In the genomic region with DNA sequence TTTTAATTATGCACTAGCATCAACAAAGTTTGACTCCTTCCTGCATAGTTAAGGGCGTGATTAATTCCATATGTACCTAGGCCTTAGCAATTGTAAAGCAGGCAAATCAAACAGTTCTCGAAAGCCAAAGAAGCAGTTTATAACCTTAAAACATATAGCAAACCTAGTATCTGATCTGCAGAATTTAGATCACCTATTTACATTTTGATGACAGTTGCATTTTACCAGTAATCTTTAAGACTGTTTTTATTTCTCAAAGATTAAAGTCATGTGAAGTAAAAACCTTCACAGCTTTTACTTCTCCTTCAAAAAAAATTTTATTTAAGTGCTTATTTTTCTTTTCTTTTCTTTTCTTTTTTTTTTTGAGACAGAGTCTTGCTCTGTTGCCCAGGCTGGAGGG, we compare ENCODE assay signal across 32 cellular contexts. TPM values are rescaled to one million over a fixed set of nuclear protein-coding genes. Genes with fewer than 3 reads are reported as not detected.
DNase-seq lines count a peak whose midpoint lies in the region; ATAC-seq, FAIRE-seq and TF ChIP-seq lines count a peak whose summit lies in the region.
"Had no signal": no experiment of that assay in that cellular context is flagged by ENCODE, and none has a peak within 500 bp of the region (broad histone marks: within the 10 kb centered on the region; RNA-seq: fewer than 3 reads in every experiment).

No MANE protein-coding gene starts in this region.

- H3K79me1 ChIP-seq in IMR-90 (ENCODE audit: low read depth in 1 of 2, low read length in 2 of 2) = no peaks in the 10 kb centered on the region

- H3K27me3 ChIP-seq in HepG2 (ENCODE audit: control insufficient read depth in 1 of 2, insufficient read depth in 2 of 2, low read length in 2 of 2) = no peaks in the 10 kb centered on the region
- H3K27me3 ChIP-seq in right lobe of liver = no peaks in the 10 kb centered on the region
- H3K27me3 ChIP-seq in IMR-90 (ENCODE audit: control insufficient read depth, insufficient read depth, low read length) = no peaks in the 10 kb centered on the region
- H3K27me3 ChIP-seq in K562 (ENCODE audit: control insufficient read depth in 2 of 2, insufficient read depth in 2 of 2, low read length in 2 of 2) = no peaks in the 10 kb centered on the region
- H3K27me3 ChIP-seq: BE2C; BLaER1; BLaER1 treated with 17β-estradiol and CSF1 and Interleukin-3, amounts not matched to agents 10 nM and 100 nM had no signal

- H3K79me2 ChIP-seq in HepG2 (ENCODE audit: insufficient read depth, low read length) (no peaks in the 10 kb centered on the region), K562 (ENCODE audit: control insufficient read depth, insufficient read depth, low read length) (no peaks in the 10 kb centered on the region)

- no peak overlapping the region for H3K23ac ChIP-seq in IMR-90 (ENCODE audit: low read depth, low read length)

- H3K27ac ChIP-seq in HepG2 (ENCODE audit: extremely low read length, insufficient read depth, low read length) = no peak overlapping the region
- H3K27ac ChIP-seq in right lobe of liver = no peak overlapping the region
- H3K27ac ChIP-seq in A549 = no peak overlapping the region
- no peak overlapping the region for H3K27ac ChIP-seq in IMR-90 (ENCODE audit: insufficient read depth, low read length)
- H3K27ac ChIP-seq in K562 (ENCODE audit: extremely low read depth, low read depth, low read length) = no peak overlapping the region
- H3K27ac ChIP-seq: 22Rv1; BLaER1; BLaER1 treated with 17β-estradiol and CSF1 and Interleukin-3, amounts not matched to agents 10 nM and 100 nM; C4-2B had no signal

- H3K9ac ChIP-seq in HepG2 (ENCODE audit: insufficient read depth, low read depth, low read length) = no peak overlapping the region
- H3K9ac ChIP-seq in IMR-90 (ENCODE audit: low read depth, low read length) = no peak overlapping the region
- no peak overlapping the region for H3K9ac ChIP-seq in K562 (ENCODE audit: insufficient read depth in 1 of 2, low read depth in 2 of 2, low read length in 2 of 2)
- H3K9ac ChIP-seq: BLaER1; BLaER1 treated with 17β-estradiol and CSF1 and Interleukin-3, amounts not matched to agents 10 nM and 100 nM had no signal

- H3K9me3 ChIP-seq in HepG2 (ENCODE audit: low read length) (no peaks in the 10 kb centered on the region), right lobe of liver (peaks cover 0 to 12% (median 0%) of the 10 kb centered on the region in 4 donors), A549 (peaks cover 16% of the 10 kb centered on the region), IMR-90 (ENCODE audit: control insufficient read depth, insufficient read depth, low read length) (peaks cover 11% of the 10 kb centered on the region), K562 (replicated peaks; ENCODE audit: control insufficient read depth, insufficient read depth, low read depth, low read length) (peaks cover 5% of the 10 kb centered on the region; the same call in 1 of the 2 replicates)
- H3K9me3 ChIP-seq: BE2C had no signal

- TF ChIP-seq CTCF in HepG2 (CRISPR knock-in tag; IDR thresholded peaks at IDR 0.05) = no peak
- TF ChIP-seq CTCF in right lobe of liver (IDR thresholded peaks at IDR 0.05) = no peak
- TF ChIP-seq CTCF in A549 (IDR thresholded peaks at IDR 0.05) = no peak
- no peak for TF ChIP-seq CTCF in IMR-90 (conservative IDR thresholded peaks at IDR 0.05; ENCODE audit: low read depth, low read length)
- TF ChIP-seq CTCF in K562 (IDR thresholded peaks at IDR 0.05 in 2 of 3, conservative IDR thresholded peaks at IDR 0.05 in 1 of 3; ENCODE audit: insufficient read depth in 2 of 3, low read depth in 1 of 3, low read length in 3 of 3) = no peak

- H2AFZ ChIP-seq in HepG2 (ENCODE audit: low read length) = no peak overlapping the region
- H2AFZ ChIP-seq in IMR-90 (replicated peaks; ENCODE audit: low read length, poor library complexity) = no peak overlapping the region
- no peak overlapping the region for H2AFZ ChIP-seq in K562 (ENCODE audit: low read depth, low read length)

- POLR2A ChIA-PET in HepG2 (lab: Yijun Ruan, JAX) = no interaction called here
- POLR2A ChIA-PET in A549 (lab: Yijun Ruan, JAX) = no interaction called here
- POLR2A ChIA-PET in IMR-90 (lab: Charles Lee; ENCODE audit: unreplicated experiment) = no interaction called here
- POLR2A ChIA-PET in K562 (lab: Yijun Ruan, JAX) = interaction anchor here (0.6 kb wide), 1 partner anchor 394 kb away, joined by 3 read pairs; no protein-coding TSS in a partner anchor

- FAIRE-seq in HepG2 (lab: Jason Lieb, UNC) = no peak
- FAIRE-seq in A549 (lab: Jason Lieb, UNC) = no peak
- FAIRE-seq in K562 (lab: Jason Lieb, UNC) = no peak

- in situ Hi-C loops in HepG2 (cut with HindIII; ENCODE audit: extremely low pct_ligation_motif_present, low pct_unique_long_range_greater_than_20kb) = no loop called here
- in situ Hi-C loops in IMR-90 (cut with MboI; ENCODE audit: low sequenced_read_pairs) = no loop called here
- in situ Hi-C loops in K562 (cut with MboI) = no loop called here

- TF ChIP-seq RAD21 in HepG2 (CRISPR knock-in tag; IDR thresholded peaks at IDR 0.05) (no peak), A549 (conservative IDR thresholded peaks at IDR 0.05 in 1 of 2, IDR thresholded peaks at IDR 0.05 in 1 of 2) (no peak), IMR-90 (IDR thresholded peaks at IDR 0.05; ENCODE audit: low read length) (no peak), K562 (CRISPR knock-in tag; conservative IDR thresholded peaks at IDR 0.05 in 1 of 2, IDR thresholded peaks at IDR 0.05 in 1 of 2) (no peak)

- DNase-seq in HepG2 (ENCODE audit: low spot score) (no peak), right lobe of liver (no peak), A549 (ENCODE audit: low read depth in 1 of 2, low spot score in 1 of 2) (no peak), IMR-90 (no peak), K562 (ENCODE audit: extremely low read depth in 1 of 4, low spot score in 3 of 4) (no peak), MV-4-11 (lab: John Stamatoyannopoulos, UW) (no peak)
- DNase-seq: 8988T; ACHN; AML-193; BE2C; C1 segment of cervical spinal cord; Caco-2; Calu3; CD4-positive, alpha-beta memory T cell; CD4-positive, alpha-beta T cell; CD4-positive, CD25-positive, alpha-beta regulatory T cell; CD8-positive, alpha-beta memory T cell; CD8-positive, alpha-beta T cell; COR-L47; DMS 273 treated with DMSO at 0.1 percent for 48 hours; DMS153; DMS53; DMS79; DMS79 treated with DMSO at 0.1 percent for 48 hours; DND-41; EL had no signal

- H4K20me1 ChIP-seq in HepG2 (ENCODE audit: insufficient read depth, low read length) = no peaks in the 10 kb centered on the region
- no peaks in the 10 kb centered on the region for H4K20me1 ChIP-seq in IMR-90 (ENCODE audit: insufficient read depth, low read length)
- H4K20me1 ChIP-seq in K562 (replicated peaks; ENCODE audit: control insufficient read depth, insufficient read depth, low read length) = no peaks in the 10 kb centered on the region
- H4K20me1 ChIP-seq: BLaER1; BLaER1 treated with 17β-estradiol and CSF1 and Interleukin-3, amounts not matched to agents 10 nM and 100 nM had no signal

- H4K8ac ChIP-seq in IMR-90 (ENCODE audit: low read depth in 2 of 2, low read length in 2 of 2) = no peak overlapping the region

- no peak overlapping the region for H2BK5ac ChIP-seq in IMR-90 (ENCODE audit: low read depth, low read length, poor library complexity, severe bottlenecking)

- H3K18ac ChIP-seq in IMR-90 (ENCODE audit: low read depth, low read length) = no peak overlapping the region

- no peak overlapping the region for H3K56ac ChIP-seq in IMR-90 (ENCODE audit: extremely low read depth, insufficient read depth, low read length)

- CTCF ChIA-PET in HepG2 (lab: Yijun Ruan, JAX; ENCODE audit: low intra/inter-chr PET ratio, low total read pairs) (no interaction called here), A549 (lab: Yijun Ruan, JAX) (no interaction called here), IMR-90 (lab: Yijun Ruan, JAX) (interaction anchor here (1.6 kb wide), 1 partner anchor 21 kb away, joined by 4 read pairs; the partner anchor contains the start of gene UBP1), K562 (lab: Yijun Ruan, JAX; ENCODE audit: low intra/inter-chr PET ratio) (no interaction called here)

- H3K4me3 ChIP-seq in HepG2 (replicated peaks in 1 of 3; ENCODE audit: insufficient read depth in 1 of 3, low read depth in 2 of 3, low read length in 3 of 3) (no peak overlapping the region), right lobe of liver (no peak overlapping the region), A549 (no peak overlapping the region), IMR-90 (ENCODE audit: insufficient read depth, low read depth, low read length) (no peak overlapping the region), K562 (no peak overlapping the region)
- H3K4me3 ChIP-seq: BLaER1; BLaER1 treated with 17β-estradiol and CSF1 and Interleukin-3, amounts not matched to agents 10 nM and 100 nM had no signal

- H2AK9ac ChIP-seq in IMR-90 (replicated peaks; ENCODE audit: low read depth, low read length, poor library complexity) = no peak overlapping the region

- no peak overlapping the region for H2BK15ac ChIP-seq in IMR-90 (ENCODE audit: low read depth, low read length)

- H2BK120ac ChIP-seq in IMR-90 (ENCODE audit: low read depth, low read length) = no peak overlapping the region

- no peaks in the 10 kb centered on the region for H3K36me3 ChIP-seq in HepG2 (replicated peaks in 1 of 2; ENCODE audit: control insufficient read depth in 1 of 2, insufficient read depth in 2 of 2, low read length in 2 of 2)
- no peaks in the 10 kb centered on the region for H3K36me3 ChIP-seq in right lobe of liver
- H3K36me3 ChIP-seq in IMR-90 (ENCODE audit: control insufficient read depth, insufficient read depth, low read length) = no peaks in the 10 kb centered on the region
- H3K36me3 ChIP-seq in K562 (ENCODE audit: control insufficient read depth, insufficient read depth, low read length) = no peaks in the 10 kb centered on the region
- H3K36me3 ChIP-seq: BE2C, BLaER1 had no signal

- TF ChIP-seq POLR2A in HepG2 (IDR thresholded peaks at IDR 0.05; ENCODE audit: insufficient read depth in 1 of 2, low read depth in 2 of 2, low read length in 2 of 2) = no peak
- TF ChIP-seq POLR2A in right lobe of liver (IDR thresholded peaks at IDR 0.05) = no peak
- TF ChIP-seq POLR2A in A549 (IDR thresholded peaks at IDR 0.05; ENCODE audit: low read length) = no peak
- no peak for TF ChIP-seq POLR2A in IMR-90 (IDR thresholded peaks at IDR 0.05; ENCODE audit: low read depth, low read length)
- no peak for TF ChIP-seq POLR2A in K562 (conservative IDR thresholded peaks at IDR 0.05)

- BruUV-seq in HepG2 (replicated peaks; lab: Mats Ljungman, UMichigan) = no TSS peak
- no TSS peak for BruUV-seq in IMR-90 (replicated peaks; lab: Mats Ljungman, UMichigan)
- no TSS peak for BruUV-seq in K562 (replicated peaks; lab: Mats Ljungman, UMichigan)

- H3K4me2 ChIP-seq in HepG2 (ENCODE audit: low read depth, low read length) = no peak overlapping the region
- H3K4me2 ChIP-seq in A549 = no peak overlapping the region
- H3K4me2 ChIP-seq in IMR-90 (ENCODE audit: low read depth, low read length) = no peak overlapping the region
- H3K4me2 ChIP-seq in K562 (ENCODE audit: insufficient read depth, low read length) = no peak overlapping the region
- H3K4me2 ChIP-seq: BLaER1; BLaER1 treated with 17β-estradiol and CSF1 and Interleukin-3, amounts not matched to agents 10 nM and 100 nM had no signal

- dilution Hi-C loops in IMR-90 (cut with HindIII; ENCODE audit: low sequenced_read_pairs, unreplicated experiment) = no loop called here

- H2BK20ac ChIP-seq in IMR-90 (ENCODE audit: low read depth, low read length) = no peak overlapping the region

- H2AK5ac ChIP-seq in IMR-90 (ENCODE audit: low read depth, low read length) = no peak overlapping the region

- TF ChIP-seq EP300 in HepG2 (IDR thresholded peaks at IDR 0.05; ENCODE audit: low read depth in 2 of 2, low read length in 2 of 2) = no peak
- no peak for TF ChIP-seq EP300 in HepG2 (CRISPR knock-in tag; IDR thresholded peaks at IDR 0.05; ENCODE audit: borderline replicate concordance)
- no peak for TF ChIP-seq EP300 in A549 (IDR thresholded peaks at IDR 0.05)
- TF ChIP-seq EP300 in K562 (IDR thresholded peaks at IDR 0.05; ENCODE audit: low read length) = no peak

- intact Hi-C loops in HepG2 (cut with micrococcal nuclease; ENCODE audit: unreplicated experiment) (no loop called here), right lobe of liver (cut with DNase I) (no loop called here), IMR-90 (cut with micrococcal nuclease) (no loop called here), K562 (cut with micrococcal nuclease) (no loop called here)

- H4K91ac ChIP-seq in IMR-90 (ENCODE audit: insufficient read depth, low read depth, low read length) = no peak overlapping the region

- H4K5ac ChIP-seq in IMR-90 (ENCODE audit: low read depth, low read length) = no peak overlapping the region

- 97% methylated on average over 2 of the region's 2 CpGs for WGBS in HepG2 (ENCODE audit: low lambda C conversion rate)
- WGBS in right lobe of liver (ENCODE audit: insufficient coverage, low coverage, low lambda C conversion rate, missing lambda C conversion rate) = 89% methylated on average over 2 of the region's 2 CpGs
- WGBS in A549 (ENCODE audit: missing lambda C conversion rate) = 81% methylated on average over 2 of the region's 2 CpGs
- WGBS in IMR-90 (ENCODE audit: extremely low coverage in 2 of 2, insufficient read length in 1 of 2), 2 experiments = no CpG with 5 or more reads among the region's 2 CpGs
- WGBS in K562 (ENCODE audit: insufficient coverage, low coverage, missing lambda C conversion rate) = 18% methylated on average over 2 of the region's 2 CpGs

- no peaks in the 10 kb centered on the region for H3K9me1 ChIP-seq in IMR-90 (ENCODE audit: insufficient read depth, low read length)
- H3K9me1 ChIP-seq in K562 (ENCODE audit: control insufficient read depth, insufficient read depth, low read length) = no peaks in the 10 kb centered on the region

- H3K4me1 ChIP-seq in HepG2 (ENCODE audit: insufficient read depth, low read length) (no peaks in the 10 kb centered on the region), right lobe of liver (no peaks in the 10 kb centered on the region), A549 (no peaks in the 10 kb centered on the region), IMR-90 (ENCODE audit: control insufficient read depth, insufficient read depth, low read length) (no peaks in the 10 kb centered on the region), K562 (replicated peaks in 1 of 2; ENCODE audit: control insufficient read depth in 2 of 2, insufficient read depth in 2 of 2, low read length in 2 of 2) (no peaks in the 10 kb centered on the region)
- H3K4me1 ChIP-seq: BE2C, Caco-2 had no signal

- no peak overlapping the region for H3K4ac ChIP-seq in IMR-90 (ENCODE audit: low read depth, low read length)

- ATAC-seq in HepG2 (no peak), right lobe of liver (no peak), A549 (no peak), IMR-90 (ENCODE audit: low read depth) (no peak), K562 (no peak), HG03565 (IDR thresholded peaks at IDR 0.05; ENCODE audit: unreplicated experiment) (no peak), GM19035 (IDR thresholded peaks at IDR 0.05; ENCODE audit: unreplicated experiment) (no peak)
- ATAC-seq: CD8-positive, alpha-beta T cell had no signal

- no peak overlapping the region for H3K14ac ChIP-seq in IMR-90 (replicated peaks; ENCODE audit: low read depth, low read length)

RNA-seq across cellular contexts. Expression of gene UBP1, which starts 20.9 kb away (rescaled TPM):
- total RNA-seq in HepG2 (2016; rRNA removed; fragmentation: Illumina TruSeq; extraction: Trizol) (48.3 and 56.7 TPM in 2 replicates), right lobe of liver (10 to 100 TPM; 20.5 to 39.2 (median 33.1) TPM), IMR-90 (2012; rRNA removed) (56.3 and 68.6 TPM in 2 replicates), K562 (2014; rRNA removed) (46.6 and 56.7 TPM in 2 replicates), K562 (2014; rRNA removed; fragmentation: Illumina TruSeq; extraction: Trizol) (64.0 and 66.0 TPM in 2 replicates), K562 (2015; rRNA removed; fragmentation: Illumina TruSeq; extraction: Trizol) (78.5 and 85.2 TPM in 2 replicates), K562 (2021) (79.6 and 81.0 TPM in 2 replicates)
- total RNA-seq in HepG2 (2016; cell fraction: cytosol; rRNA removed; fragmentation: Illumina TruSeq; extraction: Trizol; ENCODE audit: low read depth) = 35.3 and 36.1 TPM in 2 replicates
- total RNA-seq in HepG2 (2016; cell fraction: insoluble cytoplasmic fraction; rRNA removed; fragmentation: Illumina TruSeq; extraction: Trizol) = 49.2 and 49.4 TPM in 2 replicates
- total RNA-seq in HepG2 (2016; cell fraction: membrane; rRNA removed; fragmentation: Illumina TruSeq; extraction: Trizol) = 55.1 and 56.2 TPM in 2 replicates
- 67.4 and 77.3 TPM in 2 replicates for total RNA-seq in HepG2 (2016; cell fraction: nucleus; rRNA removed; fragmentation: Illumina TruSeq; extraction: Trizol)
- polyA plus RNA-seq in HepG2 (2011; rRNA removed) (71.0 and 79.9 TPM in 2 replicates), A549 (2011; rRNA removed) (92.5 and 92.9 TPM in 2 replicates), A549 (2017; fragmentation: RNase III; extraction: RNeasy Plus Mini Kit Qiagen cat#74134 plus additional on column Dnase treatment) (48.6 to 50.9 TPM (median 50.6 TPM) in 3 replicates), IMR-90 (2012; rRNA removed) (69.1 and 73.8 TPM in 2 replicates), K562 (2011; rRNA removed) (111 and 139 TPM in 2 replicates), K562 (2014; fragmentation: Illumina TruSeq; extraction: Trizol) (117 and 143 TPM in 2 replicates), K562 (2014; fragmentation: Nextera tagmentation; extraction: Ambion mirVana) (10 to 100 TPM; 13.6 to 17.4 TPM), K562 (2014; rRNA removed) (87.5 and 109 TPM in 2 replicates)
- polyA plus RNA-seq in HepG2 (2011; cell fraction: cytosol; rRNA removed) = 25.7 and 36.4 TPM in 2 replicates
- polyA plus RNA-seq in HepG2 (2011; cell fraction: nucleus; rRNA removed) = 113 and 124 TPM in 2 replicates
- 41.9 and 51.9 TPM in 2 replicates for polyA plus RNA-seq in HepG2 (2012)
- polyA plus RNA-seq in HepG2 (2016; cell fraction: cytosol; fragmentation: Illumina TruSeq; extraction: Trizol; ENCODE audit: low read depth) = 10.7 and 11.9 TPM in 2 replicates
- 87.2 and 101 TPM in 2 replicates for polyA plus RNA-seq in HepG2 (2016; cell fraction: insoluble cytoplasmic fraction; fragmentation: Illumina TruSeq; extraction: Trizol; ENCODE audit: low read depth)
- 50.8 and 53.0 TPM in 2 replicates for polyA plus RNA-seq in HepG2 (2016; cell fraction: membrane; fragmentation: Illumina TruSeq; extraction: Trizol; ENCODE audit: low read depth)
- polyA plus RNA-seq in HepG2 (2016; cell fraction: nucleus; fragmentation: Illumina TruSeq; extraction: Trizol; ENCODE audit: insufficient read depth, low read depth) = 138 and 140 TPM in 2 replicates
- 50.1 and 65.5 TPM in 2 replicates for polyA minus RNA-seq in HepG2 (2011; rRNA and poly(A)+ RNA removed; ENCODE audit: low replicate concordance)
- 33.4 and 39.2 TPM in 2 replicates for polyA minus RNA-seq in HepG2 (2011; cell fraction: cytosol; rRNA and poly(A)+ RNA removed)
- 129 and 147 TPM in 2 replicates for polyA minus RNA-seq in HepG2 (2011; cell fraction: nucleus; rRNA and poly(A)+ RNA removed)
- 40.3 and 40.7 TPM in 2 replicates for polyA plus RNA-seq in A549 (2012; cell fraction: cytosol; rRNA removed)
- 32.3 and 66.4 TPM in 2 replicates for polyA plus RNA-seq in A549 (2012; cell fraction: nucleus; rRNA removed)
- 56.1 and 57.4 TPM in 2 replicates for polyA minus RNA-seq in A549 (2011; rRNA and poly(A)+ RNA removed)
- 12.4 and 31.0 TPM in 2 replicates for polyA plus RNA-seq in IMR-90 (2012; cell fraction: cytosol; rRNA removed)
- 45.9 and 251 TPM in 2 replicates for polyA plus RNA-seq in IMR-90 (2012; cell fraction: nucleus; rRNA removed; ENCODE audit: low replicate concordance)
- total RNA-seq in K562 (2011; cell fraction: chromatin; rRNA removed; ENCODE audit: low replicate concordance) = 238 and 355 TPM in 2 replicates
- 95.6 and 112 TPM in 2 replicates for total RNA-seq in K562 (2011; cell fraction: nucleolus; rRNA removed)
- 131 and 137 TPM in 2 replicates for total RNA-seq in K562 (2011; cell fraction: nucleoplasm; rRNA removed)
- polyA plus RNA-seq in K562 (2011; cell fraction: cytosol; rRNA removed) = 33.3 and 46.7 TPM in 2 replicates
- polyA plus RNA-seq in K562 (2011; cell fraction: nucleus; rRNA removed) = 222 and 235 TPM in 2 replicates
- 42.8 and 72.4 TPM in 2 replicates for polyA plus RNA-seq in K562 (2012)
- polyA minus RNA-seq in K562 (2011; rRNA and poly(A)+ RNA removed) = 143 and 157 TPM in 2 replicates
- polyA minus RNA-seq in K562 (2011; cell fraction: cytosol; rRNA and poly(A)+ RNA removed) = 43.0 and 60.2 TPM in 2 replicates
- 75.7 and 104 TPM in 2 replicates for polyA minus RNA-seq in K562 (2011; cell fraction: nucleus; rRNA and poly(A)+ RNA removed)

Comparison
In these comparisons a context has a peak if more than half of its experiments do, and no peak if none do; other contexts are left out.
1. Of the 241 proteins assayed by ChIP-seq in both HepG2 and K562: peak only in HepG2: MAFK; only in K562: MAFG; in both: MAFF; in neither: 238.